ENCODE assay signal across 13 cellular contexts in genomic region chr11:1838077-1838425, GRCh38. TPM values are rescaled to one million over a fixed set of nuclear protein-coding genes. Genes with fewer than 3 reads are reported as not detected.
A peak's percentile ranks its signal among the peaks of the same experiment; 100 is the strongest.
DNase-seq lines count a peak whose midpoint lies in the region; ATAC-seq and TF ChIP-seq lines count a peak whose summit lies in the region.
"Had no signal": no experiment of that assay in that cellular context is flagged by ENCODE, and none has a peak within 500 bp of the region (broad histone marks: within the 10 kb centered on the region; RNA-seq: fewer than 3 reads in every experiment).

No MANE protein-coding gene starts in this region.

- in situ Hi-C loops in mammary epithelial cell (cut with MboI; ENCODE audit: low sequenced_read_pairs in 2 of 2): loop anchor here in 1 of 2 donors (5.0 to 10.0 kb wide), 2 partner anchors 93 to 141 kb away; partner anchors contain the start of gene KRTAP5-6

- TF ChIP-seq CTCF in mammary epithelial cell (conservative IDR thresholded peaks at IDR 0.05 in 1 of 2, IDR thresholded peaks at IDR 0.05 in 1 of 2; ENCODE audit: extremely low read depth in 1 of 2, insufficient read depth in 1 of 2, low read depth in 1 of 2, low read length in 2 of 2): no peak
- TF ChIP-seq CTCF in smooth muscle cell (IDR thresholded peaks at IDR 0.05; ENCODE audit: borderline replicate concordance, insufficient read depth, poor library complexity, severe bottlenecking): no peak

- no peak overlapping the region for H3K27ac Mint-ChIP-seq in activated CD4-positive, alpha-beta memory T cell treated with anti-CD3 and anti-CD28 coated beads for 36 hours
- no peak overlapping the region for H3K27ac Mint-ChIP-seq in activated CD4-positive, alpha-beta memory T cell treated with anti-CD3 and anti-CD28 coated beads, Interleukin-2, amount 10 ng/mL, durations not matched to agents 7 days and 5 days

- H3K9me3 ChIP-seq in mammary epithelial cell (replicated peaks; ENCODE audit: insufficient read depth, low read length) (no peaks in the 10 kb centered on the region), smooth muscle cell (replicated peaks; ENCODE audit: low read depth) (no peaks in the 10 kb centered on the region)
- H3K9me3 ChIP-seq: thyroid gland had no signal

- 74% methylated on average over 3 of the region's 17 CpGs for WGBS in mammary epithelial cell (ENCODE audit: low coverage, missing lambda C conversion rate)
- 73% methylated on average over 15 of the region's 17 CpGs for WGBS in smooth muscle cell (ENCODE audit: low lambda C conversion rate)

- H3K36me3 ChIP-seq in mammary epithelial cell (ENCODE audit: insufficient read depth, low read length): peaks cover 8% of the 10 kb centered on the region
- H3K36me3 ChIP-seq in smooth muscle cell (ENCODE audit: low read depth): no peaks in the 10 kb centered on the region
- H3K36me3 ChIP-seq: thyroid gland had no signal

- H3K79me2 ChIP-seq in mammary epithelial cell (ENCODE audit: insufficient read depth, low read length): peaks cover 38% of the 10 kb centered on the region
- no peaks in the 10 kb centered on the region for H3K79me2 ChIP-seq in smooth muscle cell (ENCODE audit: low read depth)

- H3K36me3 Mint-ChIP-seq in activated CD4-positive, alpha-beta memory T cell treated with anti-CD3 and anti-CD28 coated beads for 36 hours: no peaks in the 10 kb centered on the region
- H3K36me3 Mint-ChIP-seq in activated CD4-positive, alpha-beta memory T cell treated with anti-CD3 and anti-CD28 coated beads, Interleukin-2, amount 10 ng/mL, durations not matched to agents 7 days and 5 days (ENCODE audit: low read depth): no peaks in the 10 kb centered on the region
- H3K36me3 Mint-ChIP-seq: naive thymus-derived CD4-positive, alpha-beta T cell had no signal

- no TSS peak for BruUV-seq in mammary epithelial cell (replicated peaks; lab: Mats Ljungman, UMichigan)

- H3K4me3 ChIP-seq in mammary epithelial cell (replicated peaks in 1 of 3; ENCODE audit: insufficient read depth in 1 of 3, low read depth in 2 of 3, low read length in 3 of 3) (peak overlapping the region in 2 of 3 experiments; percentile 64 to 69), smooth muscle cell (no peak overlapping the region)
- H3K4me3 ChIP-seq: thyroid gland had no signal

- dilution Hi-C loops in mammary epithelial cell (cut with HindIII; ENCODE audit: low sequenced_read_pairs): no loop called here

- ATAC-seq in HG03432 (IDR thresholded peaks at IDR 0.05; ENCODE audit: unreplicated experiment) (peak; percentile 2), HG03439 (IDR thresholded peaks at IDR 0.05; ENCODE audit: unreplicated experiment) (no peak)

- intact Hi-C loops in activated CD4-positive, alpha-beta memory T cell treated with anti-CD3 and anti-CD28 coated beads for 36 hours (cut with micrococcal nuclease): no loop called here
- intact Hi-C loops in mammary epithelial cell (cut with micrococcal nuclease): loop anchor here (5.0 to 10.0 kb wide), 2 partner anchors 39 to 303 kb away; no protein-coding TSS in a partner anchor

- no peaks in the 10 kb centered on the region for H3F3A ChIP-seq in smooth muscle cell (ENCODE audit: low read depth)

- POLR2A ChIA-PET in activated CD4-positive, alpha-beta memory T cell treated with anti-CD3 and anti-CD28 coated beads for 36 hours (lab: Charles Lee): no interaction called here
- POLR2A ChIA-PET in activated CD4-positive, alpha-beta memory T cell treated with anti-CD3 and anti-CD28 coated beads, Interleukin-2, amount 10 ng/mL, durations not matched to agents 7 days and 5 days (lab: Charles Lee): interaction anchor here (1.0 kb wide), 1 partner anchor 12 kb away, joined by 6 read pairs; no protein-coding TSS in a partner anchor

- H4K20me1 ChIP-seq in mammary epithelial cell (ENCODE audit: insufficient read depth, low read length): no peaks in the 10 kb centered on the region
- H4K20me1 ChIP-seq in smooth muscle cell (ENCODE audit: low read depth): no peaks in the 10 kb centered on the region

- H3K4me1 Mint-ChIP-seq in activated CD4-positive, alpha-beta memory T cell treated with anti-CD3 and anti-CD28 coated beads for 36 hours (ENCODE audit: low read depth): peaks cover 5% of the 10 kb centered on the region
- H3K4me1 Mint-ChIP-seq in activated CD4-positive, alpha-beta memory T cell treated with anti-CD3 and anti-CD28 coated beads, Interleukin-2, amount 10 ng/mL, durations not matched to agents 7 days and 5 days: peaks cover 12% of the 10 kb centered on the region

- H3K27me3 ChIP-seq in mammary epithelial cell (ENCODE audit: insufficient read depth, low read length) (no peaks in the 10 kb centered on the region), smooth muscle cell (ENCODE audit: low read depth) (no peaks in the 10 kb centered on the region)
- H3K27me3 ChIP-seq: thyroid gland had no signal

- H3K9ac ChIP-seq in mammary epithelial cell (ENCODE audit: insufficient read depth, low read length) (no peak overlapping the region), smooth muscle cell (ENCODE audit: low read depth) (no peak overlapping the region)
- H3K9ac ChIP-seq: KMS-11 had no signal

- H3K27ac ChIP-seq in mammary epithelial cell (ENCODE audit: insufficient read depth, low read depth, low read length) (no peak overlapping the region), smooth muscle cell (ENCODE audit: low read depth) (no peak overlapping the region)
- H3K27ac ChIP-seq: KMS-11, thyroid gland had no signal

- H3K4me1 ChIP-seq in mammary epithelial cell (ENCODE audit: insufficient read depth, low read length) (peaks cover 62% of the 10 kb centered on the region), smooth muscle cell (ENCODE audit: low read depth) (peaks cover 10% of the 10 kb centered on the region)

- H3K9me3 Mint-ChIP-seq in activated CD4-positive, alpha-beta memory T cell treated with anti-CD3 and anti-CD28 coated beads for 36 hours: no peaks in the 10 kb centered on the region
- H3K9me3 Mint-ChIP-seq in activated CD4-positive, alpha-beta memory T cell treated with anti-CD3 and anti-CD28 coated beads, Interleukin-2, amount 10 ng/mL, durations not matched to agents 7 days and 5 days: no peaks in the 10 kb centered on the region
- H3K9me3 Mint-ChIP-seq: naive thymus-derived CD4-positive, alpha-beta T cell had no signal

- H3K27me3 Mint-ChIP-seq in activated CD4-positive, alpha-beta memory T cell treated with anti-CD3 and anti-CD28 coated beads for 36 hours: peaks cover 3% of the 10 kb centered on the region
- peaks cover 3% of the 10 kb centered on the region for H3K27me3 Mint-ChIP-seq in activated CD4-positive, alpha-beta memory T cell treated with anti-CD3 and anti-CD28 coated beads, Interleukin-2, amount 10 ng/mL, durations not matched to agents 7 days and 5 days

- CTCF ChIA-PET in activated CD4-positive, alpha-beta memory T cell treated with anti-CD3 and anti-CD28 coated beads for 36 hours (lab: Charles Lee): interaction anchor here (1.2 to 2.0 kb wide), 3 partner anchors 44 to 314 kb away, joined by 4 to 16 read pairs (median 13); no protein-coding TSS in a partner anchor
- CTCF ChIA-PET in activated CD4-positive, alpha-beta memory T cell treated with anti-CD3 and anti-CD28 coated beads, Interleukin-2, amount 10 ng/mL, durations not matched to agents 7 days and 5 days (lab: Charles Lee): interaction anchor here (1.5 to 2.0 kb wide), 3 partner anchors 44 to 314 kb away, joined by 5 to 6 read pairs (median 5); no protein-coding TSS in a partner anchor
- CTCF ChIA-PET in mammary epithelial cell (lab: Charles Lee; ENCODE audit: low non-redundant PET): no interaction called here

- H3K4me3 Mint-ChIP-seq in activated CD4-positive, alpha-beta memory T cell treated with anti-CD3 and anti-CD28 coated beads for 36 hours: no peak overlapping the region
- no peak overlapping the region for H3K4me3 Mint-ChIP-seq in activated CD4-positive, alpha-beta memory T cell treated with anti-CD3 and anti-CD28 coated beads, Interleukin-2, amount 10 ng/mL, durations not matched to agents 7 days and 5 days

- peak; percentile 31 for DNase-seq in activated CD4-positive, alpha-beta memory T cell treated with anti-CD3 and anti-CD28 coated beads for 36 hours
- DNase-seq in activated CD4-positive, alpha-beta memory T cell treated with anti-CD3 and anti-CD28 coated beads, Interleukin-2, amount 10 ng/mL, durations not matched to agents 7 days and 5 days: no peak
- no peak for DNase-seq in mammary epithelial cell
- DNase-seq in smooth muscle cell (lab: John Stamatoyannopoulos, UW; ENCODE audit: unreplicated experiment): no peak
- DNase-seq in KG1 (lab: John Stamatoyannopoulos, UW): no peak
- no peak for DNase-seq in effector CD8-positive, alpha-beta T cell (lab: John Stamatoyannopoulos, UW)
- DNase-seq: NCI-H2029 had no signal

- no peak overlapping the region for H2AFZ ChIP-seq in mammary epithelial cell (ENCODE audit: low read depth, low read length)
- H2AFZ ChIP-seq in smooth muscle cell (ENCODE audit: low read depth): no peak overlapping the region

- H3K4me2 ChIP-seq in mammary epithelial cell (ENCODE audit: insufficient read depth, low read depth, low read length) (peak overlapping the region; percentile 99), smooth muscle cell (peak overlapping the region; percentile 48)
- H3K4me2 ChIP-seq: KMS-11 had no signal

RNA-seq across cellular contexts. Expression of gene TNNI2, which starts 0.7 kb away (rescaled TPM):
- not detected for total RNA-seq in activated CD4-positive, alpha-beta memory T cell treated with anti-CD3 and anti-CD28 coated beads for 36 hours
- under 1 TPM; 0.38 to 0.60 TPM for total RNA-seq in activated CD4-positive, alpha-beta memory T cell treated with anti-CD3 and anti-CD28 coated beads, Interleukin-2, amount 10 ng/mL, durations not matched to agents 7 days and 5 days
- total RNA-seq in mammary epithelial cell (10 to 100 TPM in 1 of 2 donors, 1 to 10 TPM in 1; 8.8 to 44.7 TPM), smooth muscle cell (0.94 TPM in 1 of 2 replicates, not detected in the other)
- polyA plus RNA-seq in mammary epithelial cell (34.8 TPM), smooth muscle cell (0.74 and 1.2 TPM in 2 replicates)
- polyA minus RNA-seq in mammary epithelial cell: 4.3 TPM
- total RNA-seq: thyroid gland had no signal

RNA-seq across cellular contexts. Expression of gene SYT8, which starts 3.3 kb away (rescaled TPM):
- not detected for total RNA-seq in activated CD4-positive, alpha-beta memory T cell treated with anti-CD3 and anti-CD28 coated beads for 36 hours
- total RNA-seq in activated CD4-positive, alpha-beta memory T cell treated with anti-CD3 and anti-CD28 coated beads, Interleukin-2, amount 10 ng/mL, durations not matched to agents 7 days and 5 days: not detected
- total RNA-seq in mammary epithelial cell (100 to 1,000 TPM; 103 to 209 TPM), smooth muscle cell (0.13 TPM in 1 of 2 replicates, not detected in the other)
- polyA plus RNA-seq in mammary epithelial cell (57.2 TPM), smooth muscle cell (1.4 and 2.0 TPM in 2 replicates)
- 4.9 TPM for polyA minus RNA-seq in mammary epithelial cell
- total RNA-seq: naive thymus-derived CD4-positive, alpha-beta T cell; T-helper 2 cell treated with Interferon-gamma antibody and Interleukin-4, amounts not matched to agents 100 ng/mL and 5 ng/mL, for 36 hours; thyroid gland had no signal
- polyA plus RNA-seq: naive thymus-derived CD4-positive, alpha-beta T cell had no signal

RNA-seq across cellular contexts. Expression of gene LSP1, which starts 14.8 kb away (rescaled TPM):
- 100 to 1,000 TPM; 179 to 181 TPM for total RNA-seq in activated CD4-positive, alpha-beta memory T cell treated with anti-CD3 and anti-CD28 coated beads for 36 hours
- 100 to 1,000 TPM; 590 TPM for total RNA-seq in activated CD4-positive, alpha-beta memory T cell treated with anti-CD3 and anti-CD28 coated beads, Interleukin-2, amount 10 ng/mL, durations not matched to agents 7 days and 5 days
- total RNA-seq in mammary epithelial cell: 1 to 10 TPM in 1 of 2 donors, under 1 TPM in 1; 0.17 to 2.0 TPM
- not detected for polyA plus RNA-seq in mammary epithelial cell
- not detected for polyA minus RNA-seq in mammary epithelial cell
- 1.7 and 2.1 TPM in 2 replicates for total RNA-seq in smooth muscle cell
- polyA plus RNA-seq in smooth muscle cell: 8.7 and 13.7 TPM in 2 replicates

RNA-seq across cellular contexts. Expression of gene PRR33, which starts 53.6 kb away (rescaled TPM):
- total RNA-seq in activated CD4-positive, alpha-beta memory T cell treated with anti-CD3 and anti-CD28 coated beads for 36 hours: under 1 TPM in 1 of 2 experiments, not detected in 1; 0.07 TPM
- total RNA-seq in activated CD4-positive, alpha-beta memory T cell treated with anti-CD3 and anti-CD28 coated beads, Interleukin-2, amount 10 ng/mL, durations not matched to agents 7 days and 5 days: under 1 TPM; 0.08 TPM
- total RNA-seq in mammary epithelial cell (not detected), smooth muscle cell (not detected in 2 replicates)
- polyA plus RNA-seq in mammary epithelial cell (not detected), smooth muscle cell (not detected in 2 replicates)
- not detected for polyA minus RNA-seq in mammary epithelial cell
- total RNA-seq: T-helper 2 cell treated with Interferon-gamma antibody and Interleukin-4, amounts not matched to agents 100 ng/mL and 5 ng/mL, for 36 hours; thyroid gland had no signal

Comparison
In these comparisons a context has a peak if more than half of its experiments do, and no peak if none do; other contexts are left out.
1. RNA of gene SYT8, which starts 3.3 kb away (total RNA-seq): 103 to 209 TPM in mammary epithelial cell; 0.13 TPM in smooth muscle cell, not detected in activated CD4-positive, alpha-beta memory T cell treated with anti-CD3 and anti-CD28 coated beads for 36 hours and not detected in activated CD4-positive, alpha-beta memory T cell treated with anti-CD3 and anti-CD28 coated beads, Interleukin-2, amount 10 ng/mL, durations not matched to agents 7 days and 5 days; every median in the first group is over 10 times any median in the second.
2. RNA of gene LSP1, which starts 14.8 kb away (total RNA-seq): 590 TPM in activated CD4-positive, alpha-beta memory T cell treated with anti-CD3 and anti-CD28 coated beads, Interleukin-2, amount 10 ng/mL, durations not matched to agents 7 days and 5 days and 179 to 181 TPM in activated CD4-positive, alpha-beta memory T cell treated with anti-CD3 and anti-CD28 coated beads for 36 hours; 1.7 to 2.1 TPM in smooth muscle cell and 0.17 to 2.0 TPM in mammary epithelial cell; every median in the first group is over 10 times any median in the second.